9 cellular contexts compared by ENCODE assay signal in the genomic region with DNA sequence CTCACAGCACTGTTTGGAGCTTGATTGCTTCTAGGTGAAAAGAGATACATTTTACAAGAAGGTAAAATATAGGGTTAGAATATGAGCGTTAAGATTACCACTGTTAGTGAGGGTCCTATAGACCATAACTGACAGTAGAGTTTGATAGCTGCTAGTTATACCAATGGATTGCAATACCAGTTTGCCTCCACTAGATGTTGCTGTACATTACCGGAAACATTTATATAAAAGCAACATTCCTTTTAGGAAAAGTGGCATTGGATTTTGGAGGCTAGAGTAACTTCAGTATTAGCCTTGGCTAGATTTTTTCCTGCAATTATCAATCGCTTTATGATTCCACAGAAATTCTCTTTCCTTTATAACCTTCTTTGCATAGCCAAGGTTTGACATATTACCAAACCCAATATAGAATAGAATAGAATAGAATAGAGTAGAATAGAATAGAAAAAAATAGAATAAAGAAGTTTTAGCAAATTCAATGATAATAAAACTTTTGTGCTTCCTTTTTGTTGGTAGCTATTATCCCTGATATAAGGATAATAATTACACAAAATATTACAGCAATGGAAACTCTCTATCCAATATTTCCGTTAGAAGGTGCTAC.
DNase-seq lines count a peak whose midpoint lies in the region; ATAC-seq and TF ChIP-seq lines count a peak whose summit lies in the region.
"Had no signal": no experiment of that assay in that cellular context is flagged by ENCODE, and none has a peak within 500 bp of the region (broad histone marks: within the 10 kb centered on the region; RNA-seq: fewer than 3 reads in every experiment).

No MANE protein-coding gene starts in this region.

- peak in 2 of 3 experiments; percentile 7 to 73 for DNase-seq in NCI-H1417 (lab: John Stamatoyannopoulos, UW)
- no peak for DNase-seq in NCI-H1417 treated with DMSO at 0.1 percent for 48 hours (lab: John Stamatoyannopoulos, UW)
- no peak for DNase-seq in RWPE2 (ENCODE audit: low spot score)
- no peak for DNase-seq in glutamatergic neuron
- no peak for DNase-seq in NCI-H187 (lab: John Stamatoyannopoulos, UW)
- DNase-seq in NCI-H1436 (lab: John Stamatoyannopoulos, UW) = no peak

- H3K9me3 ChIP-seq in RWPE2 (ENCODE audit: severe bottlenecking) = peaks cover 12% of the 10 kb centered on the region

- no peaks in the 10 kb centered on the region for H3K4me1 Mint-ChIP-seq in glutamatergic neuron (ENCODE audit: low read depth, unreplicated experiment)

- H3K4me1 ChIP-seq in RWPE2 (ENCODE audit: insufficient read depth, poor library complexity, severe bottlenecking) = no peaks in the 10 kb centered on the region
- H3K4me1 ChIP-seq: BLaER1 treated with 17β-estradiol and CSF1 and Interleukin-3, amounts not matched to agents 10 nM and 100 nM had no signal

- H3K27ac ChIP-seq in RWPE2 (ENCODE audit: poor library complexity, severe bottlenecking) = no peak overlapping the region
- H3K27ac ChIP-seq: BLaER1 treated with 17β-estradiol and CSF1 and Interleukin-3, amounts not matched to agents 10 nM and 100 nM had no signal

- ATAC-seq in HG03565 (IDR thresholded peaks at IDR 0.05; ENCODE audit: unreplicated experiment) (peak; percentile 63), RWPE2 (ENCODE audit: low read depth) (no peak), HG03025 (IDR thresholded peaks at IDR 0.05; ENCODE audit: low FRiP score, unreplicated experiment) (no peak)

- H3K27me3 ChIP-seq in RWPE2 (ENCODE audit: insufficient read depth, poor library complexity, severe bottlenecking) = no peaks in the 10 kb centered on the region
- H3K27me3 ChIP-seq: BLaER1 treated with 17β-estradiol and CSF1 and Interleukin-3, amounts not matched to agents 10 nM and 100 nM had no signal

- H3K36me3 ChIP-seq in RWPE2 (ENCODE audit: low read depth) = no peaks in the 10 kb centered on the region
- H3K36me3 ChIP-seq: BLaER1 treated with 17β-estradiol and CSF1 and Interleukin-3, amounts not matched to agents 10 nM and 100 nM had no signal

- H3K4me3 ChIP-seq in RWPE2 (ENCODE audit: severe bottlenecking) = no peak overlapping the region
- H3K4me3 ChIP-seq: BLaER1 treated with 17β-estradiol and CSF1 and Interleukin-3, amounts not matched to agents 10 nM and 100 nM had no signal

- H3K36me3 Mint-ChIP-seq in glutamatergic neuron (ENCODE audit: unreplicated experiment) = peaks cover 14% of the 10 kb centered on the region

- TF ChIP-seq CTCF in RWPE2 (IDR thresholded peaks at IDR 0.05; ENCODE audit: poor library complexity, severe bottlenecking) = peak; percentile 70
- peak; percentile 81 for TF ChIP-seq CTCF in glutamatergic neuron (IDR thresholded peaks at IDR 0.05; ENCODE audit: partially characterized antibody, unreplicated experiment)

- H3K27ac Mint-ChIP-seq in glutamatergic neuron (ENCODE audit: unreplicated experiment) = no peak overlapping the region

- H3K9me3 Mint-ChIP-seq in glutamatergic neuron (ENCODE audit: unreplicated experiment) = peaks cover 2% of the 10 kb centered on the region

- no peak overlapping the region for H3K4me3 Mint-ChIP-seq in glutamatergic neuron (ENCODE audit: unreplicated experiment)

- H3K27me3 Mint-ChIP-seq in glutamatergic neuron (ENCODE audit: unreplicated experiment) = no peaks in the 10 kb centered on the region

Comparison
In these comparisons a context has a peak if more than half of its experiments do, and no peak if none do; other contexts are left out.
1. DNase-seq: peak in NCI-H1417 (2 of 3); none in NCI-H1417 treated with DMSO at 0.1 percent for 48 hours (single experiment), RWPE2 (single experiment), glutamatergic neuron (single experiment), NCI-H187 (0 of 2) and NCI-H1436 (single experiment).